Comparison of ENCODE assay signal across 8 cellular contexts in the genomic region with DNA sequence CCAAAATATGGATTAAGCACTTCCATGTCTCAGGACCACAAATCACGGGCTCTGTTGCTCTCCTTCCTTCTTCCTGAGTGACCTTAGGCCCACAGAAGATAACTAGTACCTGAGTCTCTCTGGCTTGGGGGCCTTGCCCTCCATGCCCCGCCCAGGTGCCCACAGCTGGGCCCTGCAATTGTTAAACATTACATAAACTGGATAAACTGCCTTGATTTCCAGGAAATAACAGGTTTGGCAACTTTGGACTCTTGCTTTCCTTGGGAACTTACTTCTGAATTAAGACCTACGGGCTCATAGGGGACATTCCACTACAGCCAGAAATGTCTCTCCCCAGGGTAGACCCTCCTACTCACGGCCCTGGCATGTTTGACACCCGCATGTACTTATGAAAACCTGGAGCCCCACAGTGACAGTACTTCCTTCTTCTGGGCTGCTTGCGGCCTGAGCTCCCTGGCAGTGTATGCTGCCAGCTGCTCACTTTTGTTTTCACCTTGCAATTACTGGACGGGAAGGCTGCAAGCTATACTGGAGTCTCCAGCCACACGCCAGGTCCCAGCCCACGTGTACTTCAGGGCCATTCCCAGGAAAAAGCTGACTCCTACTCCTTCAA. TPM values are rescaled to one million over a fixed set of nuclear protein-coding genes. Genes with fewer than 3 reads are reported as not detected.
DNase-seq lines count a peak whose midpoint lies in the region; ATAC-seq, FAIRE-seq and TF ChIP-seq lines count a peak whose summit lies in the region.

No MANE protein-coding gene starts in this region.

- CTCF ChIA-PET in activated CD4-positive, alpha-beta T cell treated with anti-CD3 and anti-CD28 coated beads, Interleukin-2, amount 10 ng/mL, durations not matched to agents 7 days and 5 days (lab: Charles Lee), result interaction anchor here (0.7 to 5.7 kb wide), 8 partner anchors 10 to 81 kb away, joined by 3 to 40 read pairs (median 5); no protein-coding TSS in a partner anchor

- H3K27me3 ChIP-seq in bronchial epithelial cell (ENCODE audit: control insufficient read depth, insufficient read depth, low read length) (no peaks in the 10 kb centered on the region), psoas muscle (ENCODE audit: insufficient read depth in 3 of 3, low read length in 2 of 3) (no peaks in the 10 kb centered on the region)

- TF ChIP-seq CTCF in bronchial epithelial cell (IDR thresholded peaks at IDR 0.05; ENCODE audit: insufficient read depth, low read length, severe bottlenecking), result no peak
- no peak for TF ChIP-seq CTCF in psoas muscle (IDR thresholded peaks at IDR 0.05)

- no peaks in the 10 kb centered on the region for H3K9me3 ChIP-seq in psoas muscle

- H3K27ac ChIP-seq in psoas muscle, result peak overlapping the region; percentile 94

- peak overlapping the region; percentile 89 for H3K27ac Mint-ChIP-seq in activated CD4-positive, alpha-beta T cell treated with anti-CD3 and anti-CD28 coated beads, Interleukin-2, amount 10 ng/mL, durations not matched to agents 7 days and 5 days

- ATAC-seq in psoas muscle (peak; percentile 15 to 47 (median 40)), HG03095 (IDR thresholded peaks at IDR 0.05; ENCODE audit: unreplicated experiment) (no peak)

- POLR2A ChIA-PET in activated CD4-positive, alpha-beta T cell treated with anti-CD3 and anti-CD28 coated beads, Interleukin-2, amount 10 ng/mL, durations not matched to agents 7 days and 5 days (lab: Charles Lee), result interaction anchor here (1.1 to 1.3 kb wide), 4 partner anchors 8 to 83 kb away, joined by 3 to 8 read pairs (median 6); no protein-coding TSS in a partner anchor

- H3K4me3 Mint-ChIP-seq in activated CD4-positive, alpha-beta T cell treated with anti-CD3 and anti-CD28 coated beads, Interleukin-2, amount 10 ng/mL, durations not matched to agents 7 days and 5 days, result peak overlapping the region; percentile 53

- no peak overlapping the region for H3K4me3 ChIP-seq in bronchial epithelial cell (ENCODE audit: low read depth, low read length)
- H3K4me3 ChIP-seq in psoas muscle, result no peak overlapping the region

- no peaks in the 10 kb centered on the region for H3K9me3 Mint-ChIP-seq in activated CD4-positive, alpha-beta T cell treated with anti-CD3 and anti-CD28 coated beads, Interleukin-2, amount 10 ng/mL, durations not matched to agents 7 days and 5 days

- WGBS in psoas muscle, 3 donors, result 33 to 41% (median 39%) methylated on average over 9 of the region's 9 CpGs

- H3K27me3 Mint-ChIP-seq in activated CD4-positive, alpha-beta T cell treated with anti-CD3 and anti-CD28 coated beads, Interleukin-2, amount 10 ng/mL, durations not matched to agents 7 days and 5 days, result no peaks in the 10 kb centered on the region

- intact Hi-C loops in psoas muscle (cut with DNase I), result no loop called here

- peaks cover 41% of the 10 kb centered on the region for H3K4me1 ChIP-seq in psoas muscle

- peaks cover 25% of the 10 kb centered on the region for H3K36me3 Mint-ChIP-seq in activated CD4-positive, alpha-beta T cell treated with anti-CD3 and anti-CD28 coated beads, Interleukin-2, amount 10 ng/mL, durations not matched to agents 7 days and 5 days (ENCODE audit: low read depth)

- DNase-seq in activated CD4-positive, alpha-beta T cell treated with anti-CD3 and anti-CD28 coated beads, Interleukin-2, amount 10 ng/mL, durations not matched to agents 7 days and 5 days, result peak; percentile 53
- DNase-seq in activated CD4-positive, alpha-beta T cell treated with anti-CD3 and anti-CD28 coated beads, Interleukin-2, amount 50 U/mL, for 4 hours, result no peak
- DNase-seq in NOMO-1 (lab: John Stamatoyannopoulos, UW; ENCODE audit: unreplicated experiment in 2 of 2) (peak; percentile 78 to 82), bronchial epithelial cell (ENCODE audit: low read depth) (peak; percentile 63), psoas muscle (peak; percentile 27 to 67), Ammon's horn (ENCODE audit: low spot score) (no peak), globus pallidus (ENCODE audit: low spot score) (no peak)

- FAIRE-seq in bronchial epithelial cell (lab: Jason Lieb, UNC), result no peak

- peaks cover 53% of the 10 kb centered on the region for H3K4me1 Mint-ChIP-seq in activated CD4-positive, alpha-beta T cell treated with anti-CD3 and anti-CD28 coated beads, Interleukin-2, amount 10 ng/mL, durations not matched to agents 7 days and 5 days

- no peaks in the 10 kb centered on the region for H3K36me3 ChIP-seq in bronchial epithelial cell (ENCODE audit: control insufficient read depth, insufficient read depth, low read length)
- peaks cover 0 to 2% of the 10 kb centered on the region in 2 donors for H3K36me3 ChIP-seq in psoas muscle (ENCODE audit: insufficient read depth in 1 of 2, low read depth in 1 of 2)

RNA-seq across cellular contexts. Expression of a gene that starts 2.3 kb away (rescaled TPM):
- 100 to 1,000 TPM; 319 to 399 TPM for total RNA-seq in activated CD4-positive, alpha-beta T cell treated with anti-CD3 and anti-CD28 coated beads, Interleukin-2, amount 10 ng/mL, durations not matched to agents 7 days and 5 days
- total RNA-seq in bronchial epithelial cell (3.4 and 7.3 TPM in 2 replicates), psoas muscle (100 to 1,000 TPM in 3 of 4 donors, 10 to 100 TPM in 1; 55.2 to 414 (median 183) TPM)
- polyA plus RNA-seq in psoas muscle, result 100 to 1,000 TPM in 2 of 3 donors, 10 to 100 TPM in 1; 68.2 to 145 (median 120) TPM

RNA-seq across cellular contexts. Expression of a gene that starts 22.5 kb away (rescaled TPM):
- total RNA-seq in activated CD4-positive, alpha-beta T cell treated with anti-CD3 and anti-CD28 coated beads, Interleukin-2, amount 10 ng/mL, durations not matched to agents 7 days and 5 days, result 100 to 1,000 TPM; 121 to 129 TPM
- total RNA-seq in bronchial epithelial cell (not detected in 2 replicates), psoas muscle (10 to 100 TPM; 35.0 to 76.5 (median 60.0) TPM)
- polyA plus RNA-seq in psoas muscle, result 10 to 100 TPM; 14.9 to 90.1 (median 73.9) TPM

RNA-seq across cellular contexts. Expression of a gene that starts 45.2 kb away (rescaled TPM):
- 1 to 10 TPM; 3.6 to 3.7 TPM for total RNA-seq in activated CD4-positive, alpha-beta T cell treated with anti-CD3 and anti-CD28 coated beads, Interleukin-2, amount 10 ng/mL, durations not matched to agents 7 days and 5 days
- total RNA-seq in bronchial epithelial cell (2.1 and 3.8 TPM in 2 replicates), psoas muscle (1 to 10 TPM in 2 of 4 donors, under 1 TPM in 2; 0.69 to 1.5 (median 0.95) TPM)
- polyA plus RNA-seq in psoas muscle, result 1 to 10 TPM in 2 of 3 donors, under 1 TPM in 1; 0.94 to 1.2 (median 1.1) TPM

Comparison
In these comparisons a context has a peak if more than half of its experiments do, and no peak if none do; other contexts are left out.
1. DNase-seq: peak in activated CD4-positive, alpha-beta T cell treated with anti-CD3 and anti-CD28 coated beads, Interleukin-2, amount 10 ng/mL, durations not matched to agents 7 days and 5 days (single experiment), NOMO-1 (2 of 2), bronchial epithelial cell (single experiment) and psoas muscle (2 of 2); none in activated CD4-positive, alpha-beta T cell treated with anti-CD3 and anti-CD28 coated beads, Interleukin-2, amount 50 U/mL, for 4 hours (0 of 2), Ammon's horn (single experiment) and globus pallidus (single experiment).
2. RNA of a gene that starts 22.5 kb away (total RNA-seq): 121 to 129 TPM in activated CD4-positive, alpha-beta T cell treated with anti-CD3 and anti-CD28 coated beads, Interleukin-2, amount 10 ng/mL, durations not matched to agents 7 days and 5 days and 35.0 to 76.5 TPM in psoas muscle; not detected in bronchial epithelial cell; every median in the first group is over 10 times any median in the second.